In genomic region chr19:3497757-3498515, GRCh38 we compare ENCODE assay signal across 1 cellular context.
TF ChIP-seq lines count a peak whose summit lies in the region.

No MANE protein-coding gene starts in this region.

TF ChIP-seq in HepG2, 621 proteins besides CTCF, POLR2A, EP300 and RAD21:
- no peak for TF ChIP-seq MAF1 (CRISPR knock-in tag; IDR thresholded peaks at IDR 0.05; ENCODE audit: borderline replicate concordance)
- no peak for TF ChIP-seq SRSF9 (IDR thresholded peaks at IDR 0.05; ENCODE audit: borderline replicate concordance, insufficient read depth, low read depth, low read length, poor library complexity, severe bottlenecking)
- no peak for TF ChIP-seq PHF5A (CRISPR knock-in tag; IDR thresholded peaks at IDR 0.05; ENCODE audit: low read depth, unreplicated experiment)
- peak; percentile 89 for TF ChIP-seq RBAK (CRISPR knock-in tag; IDR thresholded peaks at IDR 0.05)
- TF ChIP-seq HMG20A (CRISPR knock-in tag; IDR thresholded peaks at IDR 0.05; ENCODE audit: borderline replicate concordance), result no peak
- no peak for TF ChIP-seq ZNF576 (CRISPR knock-in tag; IDR thresholded peaks at IDR 0.05)
- peak; percentile 44; the same call in 1 of the 2 replicates for TF ChIP-seq ZFY (CRISPR knock-in tag; IDR thresholded peaks at IDR 0.05)
- 0 out of 2 replicates have a peak, but pooled peaks have one; percentile 23 for TF ChIP-seq ZNF280D (CRISPR knock-in tag; IDR thresholded peaks at IDR 0.05)
- TF ChIP-seq PHF8 (CRISPR knock-in tag; IDR thresholded peaks at IDR 0.05), result peak; percentile 26; the same call in 1 of the 2 replicates
- no peak for TF ChIP-seq HNF1A (IDR thresholded peaks at IDR 0.05; ENCODE audit: low read depth)
- TF ChIP-seq HNF1A (CRISPR knock-in tag; IDR thresholded peaks at IDR 0.05; ENCODE audit: borderline replicate concordance), result peak; percentile 40; the same call in 1 of the 2 replicates
- TF ChIP-seq TEAD3 (CRISPR knock-in tag; optimal IDR thresholded peaks at IDR 0.05; ENCODE audit: borderline replicate concordance), result peak; percentile 62
- TF ChIP-seq ZNF784 (CRISPR knock-in tag; IDR thresholded peaks at IDR 0.05; ENCODE audit: borderline replicate concordance), result no peak
- peak; percentile 67 for TF ChIP-seq ZFX (CRISPR knock-in tag; IDR thresholded peaks at IDR 0.05; ENCODE audit: low read depth)
